In genomic region chr10:86247588-86247987, GRCh38 we compare ENCODE assay signal across 24 cellular contexts.
"Had no signal": no experiment of that assay in that cellular context is flagged by ENCODE, and none has a peak within 500 bp of the region (broad histone marks: within the 10 kb centered on the region; RNA-seq: fewer than 3 reads in every experiment).

No MANE protein-coding gene starts in this region.

- H3K27me3 ChIP-seq: MG63 had no signal

- ATAC-seq: HepG2 had no signal

- DNase-seq: IMR-90, Karpas-422, KG1, MG63, NCI-H1092, NCI-H1105 treated with DMSO at 0.1 percent for 48 hours, NCI-H1417 treated with DMSO at 0.1 percent for 48 hours, NCI-H146, NCI-H1694 treated with DMSO at 0.1 percent for 48 hours, NCI-H1930, NCI-H2081, NCI-H2107, NCI-H2227 treated with DMSO at 0.1 percent for 48 hours, NCI-H446, NCI-H510A, NCI-H524 treated with DMSO at 0.1 percent for 48 hours, NCI-H69, NCI-H774, RPMI8226, SHP77, SK-N-SH, SW 1271 had no signal

- H3K9ac ChIP-seq: SK-N-SH had no signal

- H3K9me3 ChIP-seq: MG63, SK-N-SH had no signal

- H3K4me3 ChIP-seq: MG63 had no signal

- H3K4me2 ChIP-seq: SK-N-SH had no signal

- H3K36me3 ChIP-seq: MG63 had no signal

- FAIRE-seq: HepG2, RCC 7860 had no signal
